In the genomic region with DNA sequence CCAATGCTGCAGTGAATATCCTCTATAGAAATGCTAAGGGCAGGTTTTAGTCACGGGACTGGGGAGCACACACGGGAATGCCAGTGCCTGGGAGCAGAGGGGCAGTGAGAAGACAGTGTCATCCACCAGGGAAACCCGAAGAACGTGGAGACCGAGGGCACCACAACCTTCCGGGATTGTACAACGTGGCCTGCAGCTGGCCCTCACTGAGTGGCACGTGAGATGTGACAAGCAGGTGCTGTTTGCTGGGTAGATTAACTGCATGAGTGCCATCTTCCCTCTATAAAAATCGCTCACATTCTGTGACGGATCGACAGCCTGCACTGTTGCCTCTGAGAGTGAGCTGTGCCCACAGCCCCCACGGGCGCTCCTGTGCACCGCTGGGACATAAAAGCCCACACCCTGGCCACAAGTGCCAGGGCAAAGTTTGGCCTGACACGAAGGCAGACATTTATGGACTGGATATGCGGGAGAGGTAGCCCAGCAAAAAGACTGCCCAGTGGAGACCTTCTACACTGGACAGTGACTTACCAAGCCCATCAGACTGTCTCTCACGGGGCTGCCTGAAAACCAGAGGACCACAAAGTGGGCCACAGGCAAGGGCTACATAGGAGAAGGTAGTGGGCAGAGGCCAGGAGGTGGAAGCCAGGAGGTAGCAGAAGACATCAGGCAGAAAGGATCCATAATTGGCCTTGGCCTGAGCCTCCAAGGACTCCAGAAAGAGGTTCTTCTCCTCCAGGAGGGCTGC, we compare ENCODE assay signal across 21 cellular contexts.
DNase-seq lines count a peak whose midpoint lies in the region; TF ChIP-seq lines count a peak whose summit lies in the region.
"Had no signal": no experiment of that assay in that cellular context is flagged by ENCODE, and none has a peak within 500 bp of the region (broad histone marks: within the 10 kb centered on the region; RNA-seq: fewer than 3 reads in every experiment).

No MANE protein-coding gene starts in this region.

- no peaks in the 10 kb centered on the region for H3K36me3 Mint-ChIP-seq in nephron progenitor cell (ENCODE audit: low read depth)
- H3K36me3 Mint-ChIP-seq: activated naive CD4-positive, alpha-beta T cell treated with anti-CD3 and anti-CD28 coated beads, Interleukin-2, amount 10 ng/mL, durations not matched to agents 7 days and 5 days; CD4-positive, alpha-beta memory T cell; WTC11 had no signal

- H4K91ac ChIP-seq in mesenchymal stem cell (ENCODE audit: low read length), result peak overlapping the region; percentile 68

- no peaks in the 10 kb centered on the region for H3K9me3 ChIP-seq in left ventricle myocardium inferior (replicated peaks)
- no peaks in the 10 kb centered on the region for H3K9me3 ChIP-seq in mesenchymal stem cell (ENCODE audit: control insufficient read depth, low read length)
- H3K9me3 ChIP-seq in A673 (ENCODE audit: low read depth, low read length, poor library complexity, severe bottlenecking), result no peaks in the 10 kb centered on the region
- H3K9me3 ChIP-seq: HAP-1, right atrium auricular region, SK-N-SH, testis had no signal

- peaks cover 3% of the 10 kb centered on the region for H3K27me3 Mint-ChIP-seq in nephron progenitor cell (ENCODE audit: low read depth, poor library complexity)
- H3K27me3 Mint-ChIP-seq: activated naive CD4-positive, alpha-beta T cell treated with anti-CD3 and anti-CD28 coated beads, Interleukin-2, amount 10 ng/mL, durations not matched to agents 7 days and 5 days; CD4-positive, alpha-beta memory T cell had no signal

- intact Hi-C loops in cardiac septum (cut with DNase I) (no loop called here), left ventricle myocardium inferior (cut with micrococcal nuclease) (no loop called here), A673 (cut with micrococcal nuclease; ENCODE audit: unreplicated experiment) (no loop called here)

- 94% methylated on average over 17 of the region's 17 CpGs for WGBS in mesenchymal stem cell

- H3K27ac Mint-ChIP-seq in nephron progenitor cell, result no peak overlapping the region
- H3K27ac Mint-ChIP-seq: activated naive CD4-positive, alpha-beta T cell treated with anti-CD3 and anti-CD28 coated beads, Interleukin-2, amount 10 ng/mL, durations not matched to agents 7 days and 5 days had no signal

- H3K36me3 ChIP-seq in left ventricle myocardium inferior (no peaks in the 10 kb centered on the region), mesenchymal stem cell (ENCODE audit: control insufficient read depth in 1 of 2, insufficient read depth in 2 of 2, low read depth in 1 of 2, low read length in 2 of 2) (no peaks in the 10 kb centered on the region), A673 (ENCODE audit: insufficient read depth, low read length, poor library complexity, severe bottlenecking) (no peaks in the 10 kb centered on the region)
- H3K36me3 ChIP-seq: HAP-1, right atrium auricular region had no signal

- peaks cover 7% of the 10 kb centered on the region for H3K9me3 Mint-ChIP-seq in nephron progenitor cell
- H3K9me3 Mint-ChIP-seq: activated naive CD4-positive, alpha-beta T cell treated with anti-CD3 and anti-CD28 coated beads, Interleukin-2, amount 10 ng/mL, durations not matched to agents 7 days and 5 days had no signal

- no peak overlapping the region for H2BK120ac ChIP-seq in mesenchymal stem cell (ENCODE audit: low read depth, low read length)

- H2AK5ac ChIP-seq in mesenchymal stem cell (ENCODE audit: low read length, severe bottlenecking), result no peak overlapping the region

- POLR2A ChIA-PET in A673 (lab: Charles Lee; ENCODE audit: low non-redundant PET), result no interaction called here

- H2AFZ ChIP-seq in mesenchymal stem cell (ENCODE audit: low read depth, low read length), result no peak overlapping the region
- H2AFZ ChIP-seq: hepatocyte had no signal

- H3K27me3 ChIP-seq in left ventricle myocardium inferior (ENCODE audit: low read depth) (no peaks in the 10 kb centered on the region), mesenchymal stem cell (ENCODE audit: control insufficient read depth in 1 of 2, insufficient read depth in 1 of 2, low read length in 2 of 2) (no peaks in the 10 kb centered on the region), A673 (replicated peaks; ENCODE audit: insufficient read depth, low read depth, low read length, poor library complexity) (no peaks in the 10 kb centered on the region)
- H3K27me3 ChIP-seq: hepatocyte, right atrium auricular region, testis had no signal

- H3K23ac ChIP-seq in mesenchymal stem cell (ENCODE audit: low read length in 2 of 2), result no peak overlapping the region

- H3K4me1 Mint-ChIP-seq in nephron progenitor cell, result peaks cover 27% of the 10 kb centered on the region

- no peak overlapping the region for H3K4me3 ChIP-seq in left ventricle myocardium inferior
- H3K4me3 ChIP-seq in mesenchymal stem cell (ENCODE audit: insufficient read depth in 1 of 2, low read depth in 1 of 2, low read length in 2 of 2), result no peak overlapping the region
- no peak overlapping the region for H3K4me3 ChIP-seq in A673 (ENCODE audit: low read depth, low read length, poor library complexity, severe bottlenecking)
- H3K4me3 ChIP-seq: HAP-1, hepatocyte, lung, right atrium auricular region, testis had no signal

- H3K4me2 ChIP-seq in mesenchymal stem cell (ENCODE audit: low read length, poor library complexity, severe bottlenecking), result no peak overlapping the region
- H3K4me2 ChIP-seq: hepatocyte, SK-N-SH had no signal

- H3K9ac ChIP-seq in mesenchymal stem cell (ENCODE audit: low read length), result no peak overlapping the region
- H3K9ac ChIP-seq: SK-N-SH had no signal

- no peak overlapping the region for H2BK12ac ChIP-seq in mesenchymal stem cell (ENCODE audit: low read length in 2 of 2)

- peak overlapping the region in 1 of 2 experiments; percentile 59 for H3K18ac ChIP-seq in mesenchymal stem cell (ENCODE audit: low read depth in 1 of 2, low read length in 2 of 2)

- no peak overlapping the region for H4K8ac ChIP-seq in mesenchymal stem cell (ENCODE audit: low read length)

- no peak overlapping the region for H3K4me3 Mint-ChIP-seq in nephron progenitor cell
- H3K4me3 Mint-ChIP-seq: activated naive CD4-positive, alpha-beta T cell treated with anti-CD3 and anti-CD28 coated beads, Interleukin-2, amount 10 ng/mL, durations not matched to agents 7 days and 5 days; CD4-positive, alpha-beta memory T cell; WTC11 had no signal

- H3K27ac ChIP-seq in left ventricle myocardium inferior (replicated peaks) (no peak overlapping the region), mesenchymal stem cell (ENCODE audit: low read length, poor library complexity, severe bottlenecking) (no peak overlapping the region), A673 (ENCODE audit: low read depth, low read length, poor library complexity, severe bottlenecking) (no peak overlapping the region)
- H3K27ac ChIP-seq: hepatocyte, right atrium auricular region, testis had no signal

- no peak overlapping the region for H2BK5ac ChIP-seq in mesenchymal stem cell (ENCODE audit: low read depth, low read length, poor library complexity, severe bottlenecking)

- H3K14ac ChIP-seq in mesenchymal stem cell (ENCODE audit: low read length in 2 of 2), result no peak overlapping the region

- H3K79me1 ChIP-seq in mesenchymal stem cell (replicated peaks; ENCODE audit: low read length, poor library complexity, severe bottlenecking), result no peaks in the 10 kb centered on the region

- no peaks in the 10 kb centered on the region for H3K4me1 ChIP-seq in left ventricle myocardium inferior
- peaks cover 8% of the 10 kb centered on the region for H3K4me1 ChIP-seq in mesenchymal stem cell (ENCODE audit: control insufficient read depth, insufficient read depth, low read depth, low read length)
- no peaks in the 10 kb centered on the region for H3K4me1 ChIP-seq in A673 (ENCODE audit: insufficient read depth, low read length, poor library complexity, severe bottlenecking)
- H3K4me1 ChIP-seq: right atrium auricular region, testis had no signal

- CTCF ChIA-PET in A673 (lab: Charles Lee), result no interaction called here

- DNase-seq in cardiac septum (ENCODE audit: low spot score) (peak; percentile 61), left ventricle myocardium inferior (no peak), NCI-H510A treated with DMSO at 0.1 percent for 48 hours (lab: John Stamatoyannopoulos, UW) (peak; percentile 81), mesenchymal stem cell (no peak), nephron progenitor cell (no peak), A673 (ENCODE audit: low spot score) (no peak), inferior parietal cortex (ENCODE audit: extremely low spot score) (no peak)
- DNase-seq: activated naive CD4-positive, alpha-beta T cell treated with anti-CD3 and anti-CD28 coated beads, Interleukin-2, amount 10 ng/mL, durations not matched to agents 7 days and 5 days; activated T-cell treated with anti-CD3 and anti-CD28 coated beads, Interleukin-2, amount 50 U/mL, for 48 hours; CD4-positive, alpha-beta memory T cell; central memory CD4-positive, alpha-beta T cell; DND-41; NCI-H2029; NCI-H774; SK-N-SH; testis had no signal

- no TSS peak for BruUV-seq in A673 (replicated peaks; lab: Mats Ljungman, UMichigan)

- H2BK15ac ChIP-seq in mesenchymal stem cell (ENCODE audit: low read depth, poor library complexity, severe bottlenecking), result no peak overlapping the region

- H3K4ac ChIP-seq in mesenchymal stem cell (ENCODE audit: low read depth in 1 of 2, low read length in 2 of 2), result peak overlapping the region in 1 of 2 experiments; percentile 17

- TF ChIP-seq CTCF in left ventricle myocardium inferior (IDR thresholded peaks at IDR 0.05; ENCODE audit: borderline replicate concordance), result no peak
- no peak for TF ChIP-seq CTCF in nephron progenitor cell (IDR thresholded peaks at IDR 0.05)
- TF ChIP-seq CTCF in A673 (conservative IDR thresholded peaks at IDR 0.05; ENCODE audit: low read depth, low read length), result no peak

Comparison
In these comparisons a context has a peak if more than half of its experiments do, and no peak if none do; other contexts are left out.
1. DNase-seq: peak in cardiac septum (single experiment) and NCI-H510A treated with DMSO at 0.1 percent for 48 hours (single experiment); none in left ventricle myocardium inferior (single experiment), mesenchymal stem cell (single experiment), nephron progenitor cell (single experiment), A673 (single experiment) and inferior parietal cortex (single experiment).